In genomic region chr2:73717251-73717606, GRCh38 we compare ENCODE assay signal across 16 cellular contexts. TPM values are rescaled to one million over a fixed set of nuclear protein-coding genes. Genes with fewer than 3 reads are reported as not detected.
DNase-seq lines count a peak whose midpoint lies in the region; ATAC-seq and TF ChIP-seq lines count a peak whose summit lies in the region.
"Had no signal": no experiment of that assay in that cellular context is flagged by ENCODE, and none has a peak within 500 bp of the region (broad histone marks: within the 10 kb centered on the region; RNA-seq: fewer than 3 reads in every experiment).

No MANE protein-coding gene starts in this region.

- intact Hi-C loops in Right ventricle myocardium inferior (cut with DNase I) (no loop called here), left ventricle myocardium inferior (cut with micrococcal nuclease) (no loop called here), tibial artery (cut with DNase I; ENCODE audit: low total_unique reads) (no loop called here)

- H3K79me2 ChIP-seq in GM23338 (replicated peaks; ENCODE audit: insufficient read depth), result no peaks in the 10 kb centered on the region

- no peaks in the 10 kb centered on the region for H3K9me2 ChIP-seq in GM23338 (ENCODE audit: insufficient read depth)

- H3K36me3 ChIP-seq in left ventricle myocardium inferior (no peaks in the 10 kb centered on the region), mucosa of rectum (ENCODE audit: control insufficient read depth in 2 of 2, insufficient read depth in 2 of 2, low read length in 2 of 2) (no peaks in the 10 kb centered on the region), tibial artery (no peaks in the 10 kb centered on the region), GM23338 (ENCODE audit: insufficient read depth) (no peaks in the 10 kb centered on the region)
- H3K36me3 ChIP-seq: SJCRH30 had no signal

- no peak overlapping the region for H3K4me2 ChIP-seq in GM23338

- DNase-seq in Right ventricle myocardium inferior (ENCODE audit: missing footprints) (no peak), left ventricle myocardium inferior (no peak), endothelial cell (ENCODE audit: low spot score) (no peak), tibial artery (no peak), NCI-H82 treated with DMSO at 0.1 percent for 48 hours (lab: John Stamatoyannopoulos, UW; ENCODE audit: unreplicated experiment) (no peak), GM23338 (ENCODE audit: low spot score) (no peak), iPS-NIHi11 (ENCODE audit: low spot score) (no peak)
- DNase-seq: Calu3; CD4-positive, alpha-beta T cell; NCI-H1417 treated with DMSO at 0.1 percent for 48 hours; NCI-H187 treated with DMSO at 0.1 percent for 48 hours; NCI-H2227 treated with DMSO at 0.1 percent for 48 hours; NCI-H524 had no signal

- TF ChIP-seq CTCF in left ventricle myocardium inferior (IDR thresholded peaks at IDR 0.05; ENCODE audit: borderline replicate concordance) (no peak), endothelial cell (IDR thresholded peaks at IDR 0.05; ENCODE audit: unreplicated experiment) (no peak), tibial artery (IDR thresholded peaks at IDR 0.05) (no peak), GM23338 (conservative IDR thresholded peaks at IDR 0.05; ENCODE audit: low read depth in 2 of 2) (no peak)

- no peaks in the 10 kb centered on the region for H3K27me3 ChIP-seq in left ventricle myocardium inferior (ENCODE audit: low read depth)
- no peaks in the 10 kb centered on the region for H3K27me3 ChIP-seq in mucosa of rectum (ENCODE audit: control insufficient read depth in 2 of 2, insufficient read depth in 2 of 2, low read length in 2 of 2)
- no peaks in the 10 kb centered on the region for H3K27me3 ChIP-seq in tibial artery
- H3K27me3 ChIP-seq in GM23338 (ENCODE audit: insufficient read depth), result 0 out of 2 replicates have a peak, but pooled peaks cover 3% of the 10 kb centered on the region
- H3K27me3 ChIP-seq: SJCRH30 had no signal

- H3K4me3 Mint-ChIP-seq in endothelial cell (ENCODE audit: unreplicated experiment) (no peak overlapping the region), GM23338 (no peak overlapping the region)
- H3K4me3 Mint-ChIP-seq: B cell; CD4-positive, alpha-beta T cell had no signal

- H3K36me3 Mint-ChIP-seq in endothelial cell (ENCODE audit: low read depth, unreplicated experiment) (peaks cover 9% of the 10 kb centered on the region), GM23338 (ENCODE audit: low read depth) (peaks cover 4% of the 10 kb centered on the region)

- H3K27ac Mint-ChIP-seq in endothelial cell (ENCODE audit: unreplicated experiment) (peak overlapping the region; percentile 64), GM23338 (no peak overlapping the region)
- H3K27ac Mint-ChIP-seq: B cell; CD4-positive, alpha-beta T cell had no signal

- no peaks in the 10 kb centered on the region for H3F3A ChIP-seq in GM23338 (replicated peaks; ENCODE audit: low read depth)

- ATAC-seq in Right ventricle myocardium inferior, result peak; percentile 16
- no peak for ATAC-seq in GM23338

- H3K4me3 ChIP-seq in left ventricle myocardium inferior (no peak overlapping the region), mucosa of rectum (ENCODE audit: low read length in 2 of 2) (no peak overlapping the region), tibial artery (peak overlapping the region in 1 of 2 donors; percentile 34), GM23338 (no peak overlapping the region)

- no peak overlapping the region for H3K27ac ChIP-seq in left ventricle myocardium inferior (replicated peaks)
- peak overlapping the region; percentile 26 to 29 for H3K27ac ChIP-seq in mucosa of rectum (ENCODE audit: low read depth in 2 of 2, low read length in 2 of 2)
- H3K27ac ChIP-seq in tibial artery, result peak overlapping the region; percentile 61
- no peak overlapping the region for H3K27ac ChIP-seq in GM23338 (ENCODE audit: low read depth)
- H3K27ac ChIP-seq: SJCRH30 had no signal

- H3K9me3 Mint-ChIP-seq in endothelial cell (ENCODE audit: unreplicated experiment) (no peaks in the 10 kb centered on the region), GM23338 (peaks cover 48% of the 10 kb centered on the region)

- H3K4me1 ChIP-seq in left ventricle myocardium inferior (peaks cover 11% of the 10 kb centered on the region), mucosa of rectum (ENCODE audit: control insufficient read depth in 2 of 2, insufficient read depth in 2 of 2, low read length in 2 of 2) (peaks cover 3 to 5% of the 10 kb centered on the region in 2 donors), tibial artery (peaks cover 0 to 17% (median 5%) of the 10 kb centered on the region in 4 donors), GM23338 (ENCODE audit: insufficient read depth) (no peaks in the 10 kb centered on the region)
- H3K4me1 ChIP-seq: SJCRH30 had no signal

- no peak overlapping the region for H3K9ac ChIP-seq in mucosa of rectum (ENCODE audit: low read depth in 1 of 2, low read length in 2 of 2)

- peaks cover 13% of the 10 kb centered on the region for H3K27me3 Mint-ChIP-seq in endothelial cell (ENCODE audit: unreplicated experiment)
- peaks cover 10% of the 10 kb centered on the region for H3K27me3 Mint-ChIP-seq in GM23338 (ENCODE audit: insufficient read depth, low read depth, poor library complexity)

- no peaks in the 10 kb centered on the region for H4K20me1 ChIP-seq in GM23338 (replicated peaks; ENCODE audit: insufficient read depth)

- H2AFZ ChIP-seq in GM23338, result no peak overlapping the region

- H3K4me1 Mint-ChIP-seq in endothelial cell (ENCODE audit: unreplicated experiment), result peaks cover 13% of the 10 kb centered on the region
- H3K4me1 Mint-ChIP-seq in GM23338, result no peaks in the 10 kb centered on the region
- H3K4me1 Mint-ChIP-seq: B cell had no signal

- peaks cover 11% of the 10 kb centered on the region for H3K9me3 ChIP-seq in left ventricle myocardium inferior (replicated peaks)
- H3K9me3 ChIP-seq in mucosa of rectum (ENCODE audit: control insufficient read depth in 2 of 2, low read length in 2 of 2), result no peaks in the 10 kb centered on the region
- no peaks in the 10 kb centered on the region for H3K9me3 ChIP-seq in tibial artery
- H3K9me3 ChIP-seq: SJCRH30 had no signal

TF ChIP-seq in GM23338, 12 proteins besides CTCF, POLR2A, EP300 and RAD21 (continues in another document):
- TF ChIP-seq CREB1 (CRISPR knock-in tag; IDR thresholded peaks at IDR 0.05; ENCODE audit: low read depth), result no peak
- TF ChIP-seq NANOG (IDR thresholded peaks at IDR 0.05; ENCODE audit: borderline replicate concordance), result no peak
- TF ChIP-seq EZH2phosphoT487 (IDR thresholded peaks at IDR 0.05; ENCODE audit: unreplicated experiment), result no peak
- TF ChIP-seq REST (IDR thresholded peaks at IDR 0.05; ENCODE audit: unreplicated experiment), result no peak
- no peak for TF ChIP-seq STAT1 (IDR thresholded peaks at IDR 0.05; ENCODE audit: unreplicated experiment)

RNA-seq across cellular contexts. Expression of gene TPRKB, which starts 19.9 kb away (rescaled TPM):
- total RNA-seq in Right ventricle myocardium inferior, result 45.9 TPM
- total RNA-seq in left ventricle myocardium inferior, result 30.6 TPM
- 33.3 TPM for total RNA-seq in endothelial cell (ENCODE audit: unreplicated experiment)
- total RNA-seq in GM23338 (2014; rRNA removed; shearing (Covaris generic)), result 31.2 and 39.5 TPM in 2 replicates
- polyA plus RNA-seq in GM23338 (2016; fragmentation: Nextera tagmentation; extraction: Ambion mirVana), result 167 and 186 TPM in 2 replicates

Comparison
In these comparisons a context has a peak if more than half of its experiments do, and no peak if none do; other contexts are left out.
1. H3K27ac ChIP-seq: peak in mucosa of rectum (2 of 2) and tibial artery (2 of 2); none in left ventricle myocardium inferior (single experiment) and GM23338 (single experiment).